10 cellular contexts compared by ENCODE assay signal in genomic region chr1:27106561-27107323, GRCh38. TPM values are rescaled to one million over a fixed set of nuclear protein-coding genes. Genes with fewer than 3 reads are reported as not detected.
DNase-seq lines count a peak whose midpoint lies in the region; ATAC-seq and TF ChIP-seq lines count a peak whose summit lies in the region.
"Had no signal": no experiment of that assay in that cellular context is flagged by ENCODE, and none has a peak within 500 bp of the region (broad histone marks: within the 10 kb centered on the region; RNA-seq: fewer than 3 reads in every experiment).

No MANE protein-coding gene starts in this region.

- TF ChIP-seq EP300 in stomach (IDR thresholded peaks at IDR 0.05): no peak

- peak overlapping the region; percentile 52 to 76 for H3K27ac Mint-ChIP-seq in activated naive CD4-positive, alpha-beta T cell treated with anti-CD3 and anti-CD28 coated beads, Interleukin-2, amount 50 U/mL, for 72 hours

- ATAC-seq in activated naive CD4-positive, alpha-beta T cell treated with anti-CD3 and anti-CD28 coated beads, Interleukin-2, amount 50 U/mL, for 72 hours: peak in 1 of 2 donors; percentile 24
- ATAC-seq in upper lobe of right lung: peak; percentile 10

- H3K27ac ChIP-seq in caudate nucleus (ENCODE audit: low read depth, low read length): peak overlapping the region; percentile 79
- no peak overlapping the region for H3K27ac ChIP-seq in upper lobe of right lung
- no peak overlapping the region for H3K27ac ChIP-seq in stomach
- H3K27ac ChIP-seq: sigmoid colon, SK-N-MC had no signal

- H3K27me3 ChIP-seq in upper lobe of right lung (no peaks in the 10 kb centered on the region), stomach (no peaks in the 10 kb centered on the region)
- H3K27me3 ChIP-seq: sigmoid colon had no signal

- H3K36me3 ChIP-seq in upper lobe of right lung (peaks cover 20% of the 10 kb centered on the region), stomach (peaks cover 30 to 94% (median 56%) of the 10 kb centered on the region in 4 donors)

- TF ChIP-seq CTCF in upper lobe of right lung (IDR thresholded peaks at IDR 0.05) (no peak), stomach (IDR thresholded peaks at IDR 0.05) (no peak)

- H3K4me3 ChIP-seq in upper lobe of right lung: no peak overlapping the region
- no peak overlapping the region for H3K4me3 ChIP-seq in stomach
- H3K4me3 ChIP-seq: sigmoid colon, SK-N-MC had no signal

- TF ChIP-seq POLR2A in stomach (IDR thresholded peaks at IDR 0.05): no peak

- H3K36me3 Mint-ChIP-seq in activated naive CD4-positive, alpha-beta T cell treated with anti-CD3 and anti-CD28 coated beads, Interleukin-2, amount 50 U/mL, for 72 hours: no peaks in the 10 kb centered on the region

- intact Hi-C loops in upper lobe of right lung (cut with DNase I) (no loop called here), stomach (cut with DNase I; ENCODE audit: low total_unique reads) (loop anchor here (10.0 kb wide), 1 partner anchor 88 kb away; no protein-coding TSS in a partner anchor)

- H3K4me1 ChIP-seq in upper lobe of right lung (peaks cover 15% of the 10 kb centered on the region), stomach (peaks cover 3 to 36% (median 10%) of the 10 kb centered on the region in 4 donors)

- 72 to 85% (median 83%) methylated on average over 4 to 7 of the region's 7 CpGs for WGBS in stomach, 5 donors

- H3K9me3 ChIP-seq in upper lobe of right lung (no peaks in the 10 kb centered on the region), stomach (no peaks in the 10 kb centered on the region)
- H3K9me3 ChIP-seq: sigmoid colon had no signal

- no peaks in the 10 kb centered on the region for H3K9me3 Mint-ChIP-seq in activated naive CD4-positive, alpha-beta T cell treated with anti-CD3 and anti-CD28 coated beads, Interleukin-2, amount 50 U/mL, for 72 hours

- DNase-seq in activated naive CD4-positive, alpha-beta T cell treated with anti-CD3 and anti-CD28 coated beads, Interleukin-2, amount 50 U/mL, for 72 hours (ENCODE audit: low spot score in 2 of 2): no peak
- DNase-seq in activated naive CD4-positive, alpha-beta T cell treated with anti-CD3 and anti-CD28 coated beads, Interleukin-2, amount 50 U/mL, for 16 hours: no peak
- DNase-seq in M059J (ENCODE audit: low read depth) (peak; percentile 18), caudate nucleus (lab: John Stamatoyannopoulos, UW) (peak in 28 of 61 donors; percentile 12 to 67 (median 34)), upper lobe of right lung (no peak), stomach (no peak), kidney tubule cell (ENCODE audit: low spot score) (no peak), NCI-H2227 treated with DMSO at 0.1 percent for 48 hours (lab: John Stamatoyannopoulos, UW) (no peak)
- DNase-seq: sigmoid colon had no signal

RNA-seq across cellular contexts. Expression of gene SLC9A1, which starts 48.2 kb away (rescaled TPM):
- 10 to 100 TPM; 16.2 to 18.8 TPM for total RNA-seq in activated naive CD4-positive, alpha-beta T cell treated with anti-CD3 and anti-CD28 coated beads, Interleukin-2, amount 50 U/mL, for 72 hours
- total RNA-seq in M059J (2014; rRNA removed; shearing (Covaris generic)): 10.0 and 24.1 TPM in 2 replicates
- total RNA-seq in upper lobe of right lung (62.4 TPM), stomach (100 to 1,000 TPM in 1 of 5 donors, 10 to 100 TPM in 4; 25.7 to 132 (median 42.0) TPM)
- polyA plus RNA-seq in stomach: 10 to 100 TPM; 16.3 to 27.6 (median 19.2) TPM
